1 cellular context compared by ENCODE assay signal in genomic region chr7:69782917-69783684, GRCh38.
TF ChIP-seq lines count a peak whose summit lies in the region.

No MANE protein-coding gene starts in this region.

TF ChIP-seq in GM12878, 131 proteins besides CTCF, POLR2A, EP300 and RAD21 (continued from another document):
- TF ChIP-seq CEBPZ (IDR thresholded peaks at IDR 0.05; ENCODE audit: low read depth, low read length) (no peak), IRF3 (IDR thresholded peaks at IDR 0.05) (no peak)
- TF ChIP-seq, protein P1, sequence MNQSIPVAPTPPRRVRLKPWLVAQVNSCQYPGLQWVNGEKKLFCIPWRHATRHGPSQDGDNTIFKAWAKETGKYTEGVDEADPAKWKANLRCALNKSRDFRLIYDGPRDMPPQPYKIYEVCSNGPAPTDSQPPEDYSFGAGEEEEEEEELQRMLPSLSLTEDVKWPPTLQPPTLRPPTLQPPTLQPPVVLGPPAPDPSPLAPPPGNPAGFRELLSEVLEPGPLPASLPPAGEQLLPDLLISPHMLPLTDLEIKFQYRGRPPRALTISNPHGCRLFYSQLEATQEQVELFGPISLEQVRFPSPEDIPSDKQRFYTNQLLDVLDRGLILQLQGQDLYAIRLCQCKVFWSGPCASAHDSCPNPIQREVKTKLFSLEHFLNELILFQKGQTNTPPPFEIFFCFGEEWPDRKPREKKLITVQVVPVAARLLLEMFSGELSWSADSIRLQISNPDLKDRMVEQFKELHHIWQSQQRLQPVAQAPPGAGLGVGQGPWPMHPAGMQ (IDR thresholded peaks at IDR 0.05; ENCODE audit: borderline replicate concordance) = no peak
